In genomic region chr18:6111726-6112125, GRCh38 we compare ENCODE assay signal across 1 cellular context.
TF ChIP-seq lines count a peak whose summit lies in the region.

No MANE protein-coding gene starts in this region.

TF ChIP-seq in HepG2, 621 proteins besides CTCF, POLR2A, EP300 and RAD21 (continued from another document):
- no peak for TF ChIP-seq ZNF609 (CRISPR knock-in tag; IDR thresholded peaks at IDR 0.05; ENCODE audit: borderline replicate concordance)
